ENCODE assay signal across 18 cellular contexts in the genomic region with DNA sequence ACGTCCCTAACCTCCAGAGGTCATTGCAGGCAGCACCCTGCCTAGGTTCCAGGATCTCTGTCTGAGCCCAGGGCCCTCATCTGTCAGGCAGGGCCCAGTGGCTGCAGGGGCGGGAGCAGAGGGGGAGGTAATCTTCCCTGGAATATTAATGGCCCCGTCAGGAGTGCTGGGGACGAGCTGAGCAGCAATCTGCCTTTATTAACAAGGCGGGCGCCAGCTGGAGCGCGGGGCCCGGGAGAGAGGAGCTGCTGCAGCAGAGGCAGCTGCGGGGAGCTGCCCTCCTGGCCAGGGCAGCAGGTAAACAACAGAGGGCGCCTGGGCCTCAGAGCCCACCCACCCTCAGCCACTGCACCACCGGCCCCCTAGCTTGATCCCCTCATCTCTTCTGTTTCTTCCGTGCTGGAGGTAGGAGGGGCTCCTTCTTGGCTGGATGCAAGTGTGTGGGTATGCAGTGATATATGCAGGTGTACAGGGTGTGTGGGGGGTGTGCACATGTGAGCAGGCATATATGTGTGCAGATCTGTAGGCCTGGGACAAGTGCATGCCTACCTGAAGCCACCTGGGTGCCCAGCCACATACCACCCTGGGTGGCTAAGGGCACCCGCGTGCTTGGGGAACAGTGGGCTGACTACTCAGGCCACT.
DNase-seq lines count a peak whose midpoint lies in the region; ATAC-seq, FAIRE-seq and TF ChIP-seq lines count a peak whose summit lies in the region.
"Had no signal": no experiment of that assay in that cellular context is flagged by ENCODE, and none has a peak within 500 bp of the region (broad histone marks: within the 10 kb centered on the region; RNA-seq: fewer than 3 reads in every experiment).

No MANE protein-coding gene starts in this region.

- no peak for FAIRE-seq in GM12892 (lab: Jason Lieb, UNC)

- H3K4me3 ChIP-seq in thyroid gland (replicated peaks in 1 of 3): no peak overlapping the region
- H3K4me3 ChIP-seq: esophagus muscularis mucosa, right lobe of liver had no signal

- no peaks in the 10 kb centered on the region for H3K27me3 ChIP-seq in thyroid gland
- H3K27me3 ChIP-seq: right lobe of liver had no signal

- H3K27me3 Mint-ChIP-seq in glutamatergic neuron (ENCODE audit: unreplicated experiment): peaks cover 14% of the 10 kb centered on the region
- H3K27me3 Mint-ChIP-seq: stimulated activated naive CD8-positive, alpha-beta T cell treated with anti-CD3 and anti-CD28 coated beads, Interleukin-15, amount 100 ng/mL, for 72 hours had no signal

- no peaks in the 10 kb centered on the region for H3K4me1 ChIP-seq in thyroid gland
- H3K4me1 ChIP-seq: esophagus muscularis mucosa, right lobe of liver had no signal

- H3K36me3 ChIP-seq in thyroid gland: no peaks in the 10 kb centered on the region
- H3K36me3 ChIP-seq: esophagus muscularis mucosa, right lobe of liver had no signal

- H3K4me1 Mint-ChIP-seq in glutamatergic neuron (ENCODE audit: low read depth, unreplicated experiment): peaks cover 35% of the 10 kb centered on the region

- peaks cover 8% of the 10 kb centered on the region for H3K9me3 Mint-ChIP-seq in glutamatergic neuron (ENCODE audit: unreplicated experiment)
- H3K9me3 Mint-ChIP-seq: CD8-positive, alpha-beta T cell; central memory CD8-positive, alpha-beta T cell; stimulated activated naive CD8-positive, alpha-beta T cell treated with anti-CD3 and anti-CD28 coated beads, Interleukin-15, amount 100 ng/mL, for 72 hours had no signal

- no peak for TF ChIP-seq CTCF in glutamatergic neuron (IDR thresholded peaks at IDR 0.05; ENCODE audit: partially characterized antibody, unreplicated experiment)
- no peak for TF ChIP-seq CTCF in thyroid gland (IDR thresholded peaks at IDR 0.05)

- TF ChIP-seq POLR2A in GM12892 (IDR thresholded peaks at IDR 0.05; ENCODE audit: low read depth, low read length): no peak
- TF ChIP-seq POLR2A in thyroid gland (IDR thresholded peaks at IDR 0.05): no peak

- H3K27ac ChIP-seq in thyroid gland: no peak overlapping the region
- H3K27ac ChIP-seq: esophagus muscularis mucosa, right lobe of liver, RWPE1 had no signal

- no peak overlapping the region for H3K4me3 Mint-ChIP-seq in glutamatergic neuron (ENCODE audit: unreplicated experiment)
- H3K4me3 Mint-ChIP-seq: CD8-positive, alpha-beta T cell; central memory CD8-positive, alpha-beta T cell; stimulated activated naive CD8-positive, alpha-beta T cell treated with anti-CD3 and anti-CD28 coated beads, Interleukin-15, amount 100 ng/mL, for 72 hours had no signal

- intact Hi-C loops in thyroid gland (cut with DNase I): no loop called here

- no peaks in the 10 kb centered on the region for H3K36me3 Mint-ChIP-seq in glutamatergic neuron (ENCODE audit: unreplicated experiment)
- H3K36me3 Mint-ChIP-seq: CD8-positive, alpha-beta T cell had no signal

- peak overlapping the region; percentile 65 for H3K27ac Mint-ChIP-seq in glutamatergic neuron (ENCODE audit: unreplicated experiment)
- H3K27ac Mint-ChIP-seq: CD8-positive, alpha-beta T cell had no signal

- no peak for ATAC-seq in GM18502 (IDR thresholded peaks at IDR 0.05; ENCODE audit: poor library complexity, unreplicated experiment)
- ATAC-seq: CD8-positive, alpha-beta T cell; left lobe of liver; right lobe of liver; stimulated activated naive CD8-positive, alpha-beta T cell treated with anti-CD3 and anti-CD28 coated beads, Interleukin-15, amount 100 ng/mL, for 72 hours had no signal

- H3K9me3 ChIP-seq in thyroid gland: no peaks in the 10 kb centered on the region
- H3K9me3 ChIP-seq: esophagus muscularis mucosa, right lobe of liver had no signal

- WGBS in thyroid gland, 2 donors: 55 to 71% methylated on average over 5 to 15 of the region's 15 CpGs

- DNase-seq in D341Med (ENCODE audit: low spot score) (peak; percentile 76), NCI-H1105 (lab: John Stamatoyannopoulos, UW) (peak; percentile 70), NCI-H526 (lab: John Stamatoyannopoulos, UW) (peak; percentile 28 to 78), glutamatergic neuron (peak; percentile 75), GM12892 (ENCODE audit: insufficient read length) (no peak), thyroid gland (no peak), HuH-7.5 (ENCODE audit: low spot score) (no peak)
- DNase-seq: activated CD4-positive, alpha-beta T cell treated with anti-CD3 and anti-CD28 coated beads, Interleukin-2, amount 50 U/mL, for 4 hours; activated naive CD4-positive, alpha-beta T cell treated with Interleukin-2 at 50 U/mL for 16 hours; anterior cingulate cortex; CD8-positive, alpha-beta T cell; right lobe of liver; stimulated activated naive CD8-positive, alpha-beta T cell treated with anti-CD3 and anti-CD28 coated beads, Interleukin-15, amount 100 ng/mL, for 72 hours had no signal

Comparison
In these comparisons a context has a peak if more than half of its experiments do, and no peak if none do; other contexts are left out.
1. DNase-seq: peak in D341Med (single experiment), NCI-H1105 (single experiment), NCI-H526 (2 of 2) and glutamatergic neuron (single experiment); none in GM12892 (single experiment), thyroid gland (0 of 2) and HuH-7.5 (single experiment).